In genomic region chr13:112186091-112186490, GRCh38 we compare ENCODE assay signal across 27 cellular contexts.
"Had no signal": no experiment of that assay in that cellular context is flagged by ENCODE, and none has a peak within 500 bp of the region (broad histone marks: within the 10 kb centered on the region; RNA-seq: fewer than 3 reads in every experiment).

No MANE protein-coding gene starts in this region.

- ATAC-seq: activated CD4-positive, alpha-beta T cell treated with anti-CD3 and anti-CD28 coated beads for 36 hours; activated CD8-positive, alpha-beta memory T cell treated with anti-CD3 and anti-CD28 coated beads, Interleukin-2, amount 10 ng/mL, durations not matched to agents 7 days and 5 days; activated CD8-positive, alpha-beta T cell treated with anti-CD3 and anti-CD28 coated beads, Interleukin-2, amount 10 ng/mL, durations not matched to agents 7 days and 5 days; activated naive CD4-positive, alpha-beta T cell treated with anti-CD3 and anti-CD28 coated beads, Interleukin-2, amount 50 U/mL, for 72 hours; activated T-cell treated with anti-CD3 and anti-CD28 coated beads, Interleukin-2, amount 50 U/mL, for 72 hours; effector memory CD8-positive, alpha-beta T cell; esophagus mucosa; heart left ventricle had no signal

- H3K27me3 ChIP-seq: brain microvascular endothelial cell had no signal

- H3K4me1 Mint-ChIP-seq: activated CD4-positive, alpha-beta T cell treated with anti-CD3 and anti-CD28 coated beads for 36 hours; activated CD4-positive, alpha-beta T cell treated with anti-CD3 and anti-CD28 coated beads, Interleukin-2, amount 10 ng/mL, durations not matched to agents 24 days and 14 days; activated CD8-positive, alpha-beta memory T cell treated with anti-CD3 and anti-CD28 coated beads, Interleukin-2, amount 10 ng/mL, durations not matched to agents 7 days and 5 days; activated naive CD4-positive, alpha-beta T cell treated with anti-CD3 and anti-CD28 coated beads, Interleukin-2, amount 10 ng/mL, durations not matched to agents 7 days and 5 days; activated naive CD8-positive, alpha-beta T cell treated with anti-CD3 and anti-CD28 coated beads, Interleukin-2, amount 10 ng/mL, durations not matched to agents 7 days and 5 days; central memory CD8-positive, alpha-beta T cell had no signal

- H3K4me1 ChIP-seq: heart left ventricle had no signal

- DNase-seq: activated CD4-positive, alpha-beta memory T cell treated with anti-CD3 and anti-CD28 coated beads for 36 hours; activated CD4-positive, alpha-beta T cell treated with anti-CD3 and anti-CD28 coated beads for 36 hours; activated CD4-positive, alpha-beta T cell treated with anti-CD3 and anti-CD28 coated beads, Interleukin-2, amount 10 ng/mL, durations not matched to agents 24 days and 14 days; activated CD4-positive, CD25-positive, alpha-beta regulatory T cell; activated CD4-positive, CD25-positive, alpha-beta regulatory T cell treated with anti-CD3 and anti-CD28 coated beads, Interleukin-2, amount 50 U/mL, for 72 hours; activated CD8-positive, alpha-beta memory T cell treated with anti-CD3 and anti-CD28 coated beads, Interleukin-2, amount 10 ng/mL, durations not matched to agents 7 days and 5 days; activated CD8-positive, alpha-beta memory T cell treated with anti-CD3 and anti-CD28 coated beads, Interleukin-2, amount 50 U/mL, for 4 hours; activated CD8-positive, alpha-beta T cell treated with anti-CD3 and anti-CD28 coated beads, Interleukin-2, amount 10 ng/mL, durations not matched to agents 7 days and 5 days; activated gamma-delta T cell; activated naive CD4-positive, alpha-beta T cell; activated naive CD4-positive, alpha-beta T cell treated with anti-CD3 and anti-CD28 coated beads, Interleukin-2, amount 10 ng/mL, durations not matched to agents 7 days and 5 days; activated naive CD8-positive, alpha-beta T cell treated with anti-CD3 and anti-CD28 coated beads, Interleukin-2, amount 10 ng/mL, durations not matched to agents 7 days and 5 days; activated T-cell treated with anti-CD3 and anti-CD28 coated beads, Interleukin-2, amount 50 U/mL, for 1 hour; activated T-cell treated with anti-CD3 and anti-CD28 coated beads, Interleukin-2, amount 50 U/mL, for 72 hours; brain microvascular endothelial cell; cortex of kidney; dermis blood vessel endothelial cell; effector CD4-positive, alpha-beta T cell; effector memory CD8-positive, alpha-beta T cell; foreskin fibroblast; glutamatergic neuron; heart left ventricle; T-helper 2 cell had no signal

- H3K36me3 Mint-ChIP-seq: activated CD4-positive, alpha-beta memory T cell treated with anti-CD3 and anti-CD28 coated beads for 36 hours; activated CD8-positive, alpha-beta memory T cell treated with anti-CD3 and anti-CD28 coated beads, Interleukin-2, amount 10 ng/mL, durations not matched to agents 7 days and 5 days; activated naive CD4-positive, alpha-beta T cell treated with anti-CD3 and anti-CD28 coated beads, Interleukin-2, amount 10 ng/mL, durations not matched to agents 7 days and 5 days; activated naive CD8-positive, alpha-beta T cell treated with anti-CD3 and anti-CD28 coated beads, Interleukin-2, amount 10 ng/mL, durations not matched to agents 7 days and 5 days had no signal

- H3K4me3 ChIP-seq: heart left ventricle had no signal

- H3K27ac Mint-ChIP-seq: activated CD4-positive, alpha-beta memory T cell treated with anti-CD3 and anti-CD28 coated beads for 36 hours; activated CD4-positive, alpha-beta T cell treated with anti-CD3 and anti-CD28 coated beads for 36 hours; activated CD4-positive, alpha-beta T cell treated with anti-CD3 and anti-CD28 coated beads, Interleukin-2, amount 10 ng/mL, durations not matched to agents 24 days and 14 days; activated CD8-positive, alpha-beta memory T cell treated with anti-CD3 and anti-CD28 coated beads, Interleukin-2, amount 10 ng/mL, durations not matched to agents 7 days and 5 days; activated CD8-positive, alpha-beta T cell treated with anti-CD3 and anti-CD28 coated beads, Interleukin-2, amount 10 ng/mL, durations not matched to agents 7 days and 5 days; activated naive CD4-positive, alpha-beta T cell treated with anti-CD3 and anti-CD28 coated beads, Interleukin-2, amount 10 ng/mL, durations not matched to agents 7 days and 5 days; activated naive CD4-positive, alpha-beta T cell treated with anti-CD3 and anti-CD28 coated beads, Interleukin-2, amount 50 U/mL, for 72 hours; activated naive CD8-positive, alpha-beta T cell treated with anti-CD3 and anti-CD28 coated beads, Interleukin-2, amount 10 ng/mL, durations not matched to agents 7 days and 5 days; activated T-cell treated with anti-CD3 and anti-CD28 coated beads, Interleukin-2, amount 50 U/mL, for 72 hours; effector memory CD8-positive, alpha-beta T cell had no signal

- H3K9me3 Mint-ChIP-seq: activated CD4-positive, alpha-beta memory T cell treated with anti-CD3 and anti-CD28 coated beads for 36 hours; activated CD4-positive, alpha-beta T cell treated with anti-CD3 and anti-CD28 coated beads, Interleukin-2, amount 10 ng/mL, durations not matched to agents 24 days and 14 days; activated naive CD4-positive, alpha-beta T cell treated with anti-CD3 and anti-CD28 coated beads, Interleukin-2, amount 10 ng/mL, durations not matched to agents 7 days and 5 days; activated naive CD8-positive, alpha-beta T cell treated with anti-CD3 and anti-CD28 coated beads, Interleukin-2, amount 10 ng/mL, durations not matched to agents 7 days and 5 days; effector memory CD8-positive, alpha-beta T cell had no signal

- H3K27me3 Mint-ChIP-seq: activated CD4-positive, alpha-beta T cell treated with anti-CD3 and anti-CD28 coated beads for 36 hours; activated CD4-positive, alpha-beta T cell treated with anti-CD3 and anti-CD28 coated beads, Interleukin-2, amount 10 ng/mL, durations not matched to agents 24 days and 14 days; activated CD8-positive, alpha-beta memory T cell treated with anti-CD3 and anti-CD28 coated beads, Interleukin-2, amount 10 ng/mL, durations not matched to agents 7 days and 5 days; activated naive CD4-positive, alpha-beta T cell treated with anti-CD3 and anti-CD28 coated beads, Interleukin-2, amount 10 ng/mL, durations not matched to agents 7 days and 5 days; activated naive CD8-positive, alpha-beta T cell treated with anti-CD3 and anti-CD28 coated beads, Interleukin-2, amount 10 ng/mL, durations not matched to agents 7 days and 5 days; central memory CD8-positive, alpha-beta T cell; effector memory CD8-positive, alpha-beta T cell had no signal

- H3K9me3 ChIP-seq: heart left ventricle had no signal

- H3K27ac ChIP-seq: brain microvascular endothelial cell, epithelial cell of prostate, heart left ventricle had no signal

- H3K36me3 ChIP-seq: brain microvascular endothelial cell, heart left ventricle had no signal

- H3K4me3 Mint-ChIP-seq: activated CD4-positive, alpha-beta memory T cell treated with anti-CD3 and anti-CD28 coated beads for 36 hours; activated CD4-positive, alpha-beta T cell treated with anti-CD3 and anti-CD28 coated beads for 36 hours; activated CD4-positive, alpha-beta T cell treated with anti-CD3 and anti-CD28 coated beads, Interleukin-2, amount 10 ng/mL, durations not matched to agents 24 days and 14 days; activated CD8-positive, alpha-beta memory T cell treated with anti-CD3 and anti-CD28 coated beads, Interleukin-2, amount 10 ng/mL, durations not matched to agents 7 days and 5 days; activated CD8-positive, alpha-beta T cell treated with anti-CD3 and anti-CD28 coated beads, Interleukin-2, amount 10 ng/mL, durations not matched to agents 7 days and 5 days; activated naive CD4-positive, alpha-beta T cell treated with anti-CD3 and anti-CD28 coated beads, Interleukin-2, amount 10 ng/mL, durations not matched to agents 7 days and 5 days; activated naive CD8-positive, alpha-beta T cell treated with anti-CD3 and anti-CD28 coated beads, Interleukin-2, amount 10 ng/mL, durations not matched to agents 7 days and 5 days; activated T-cell treated with anti-CD3 and anti-CD28 coated beads, Interleukin-2, amount 50 U/mL, for 72 hours; central memory CD8-positive, alpha-beta T cell; effector memory CD8-positive, alpha-beta T cell had no signal
